In the genomic region with DNA sequence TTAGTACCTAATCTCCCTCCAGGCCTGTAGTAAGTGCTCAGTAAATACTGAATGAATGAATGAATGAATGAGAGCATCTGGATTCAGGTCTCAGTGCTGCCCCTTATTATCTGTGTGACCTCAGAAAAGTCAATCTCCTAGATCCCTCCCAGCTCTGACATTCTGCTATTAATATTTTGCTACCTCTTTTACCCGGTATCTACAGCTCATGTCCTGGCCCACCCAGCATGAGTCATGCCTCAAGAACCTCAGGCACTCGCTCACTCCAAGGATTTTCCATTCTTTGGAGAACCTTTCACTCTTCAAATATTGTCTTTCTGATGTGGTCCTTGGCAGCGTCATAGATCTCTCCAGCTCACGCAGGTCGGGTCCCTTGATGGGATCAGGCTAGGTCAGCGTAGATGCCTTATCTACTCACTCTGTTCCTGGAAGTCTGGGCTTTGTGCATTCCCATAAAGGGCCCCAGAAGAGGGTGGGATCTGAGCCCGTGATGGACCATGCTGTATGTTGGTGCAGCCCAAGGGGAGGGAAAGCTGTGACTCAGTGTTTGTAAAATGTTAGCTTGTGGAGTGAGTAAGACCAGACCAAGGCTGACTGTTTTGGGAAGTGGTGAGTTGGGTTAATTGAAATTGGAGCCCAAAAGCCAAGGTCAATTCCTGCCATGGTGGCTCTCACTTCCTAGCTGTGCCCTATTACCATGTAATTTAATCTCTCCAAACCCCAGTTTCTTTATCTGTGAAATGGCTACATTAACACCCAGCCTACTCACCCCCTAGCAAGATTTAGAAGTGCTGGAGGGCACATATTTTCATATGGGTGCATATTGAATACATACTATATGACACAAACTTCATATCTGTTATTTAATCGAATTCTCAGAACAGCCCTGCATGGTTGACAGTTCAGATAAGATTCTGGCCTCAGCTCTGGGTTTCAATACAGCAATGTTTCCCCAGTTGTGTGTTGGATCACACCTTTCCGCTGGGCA, we compare ENCODE assay signal across 11 cellular contexts.
DNase-seq lines count a peak whose midpoint lies in the region; ATAC-seq and TF ChIP-seq lines count a peak whose summit lies in the region.
"Had no signal": no experiment of that assay in that cellular context is flagged by ENCODE, and none has a peak within 500 bp of the region (broad histone marks: within the 10 kb centered on the region; RNA-seq: fewer than 3 reads in every experiment).

No MANE protein-coding gene starts in this region.

- no peaks in the 10 kb centered on the region for H3K9me3 Mint-ChIP-seq in activated CD4-positive, alpha-beta T cell treated with anti-CD3 and anti-CD28 coated beads, Interleukin-2, amount 10 ng/mL, durations not matched to agents 7 days and 5 days
- no peaks in the 10 kb centered on the region for H3K9me3 Mint-ChIP-seq in stimulated activated naive B cell treated with anti-CD40 and anti-IgM and Interleukin-4, amounts not matched to agents 10 μg/mL and 1 μg/mL and 100 μg/mL, for 72 hours

- DNase-seq in HuH-7.5 (ENCODE audit: low spot score) (peak; percentile 51), coronary artery (ENCODE audit: low spot score) (peak; percentile 92), lung microvascular endothelial cell (ENCODE audit: low read depth in 2 of 2) (peak; percentile 41 to 97)
- no peak for DNase-seq in activated CD4-positive, alpha-beta T cell treated with anti-CD3 and anti-CD28 coated beads, Interleukin-2, amount 10 ng/mL, durations not matched to agents 7 days and 5 days
- no peak for DNase-seq in stimulated activated naive B cell treated with anti-CD40 and anti-IgM and Interleukin-4, amounts not matched to agents 10 μg/mL and 1 μg/mL and 100 μg/mL, for 72 hours

- no peak overlapping the region for H3K4me3 Mint-ChIP-seq in activated CD4-positive, alpha-beta T cell treated with anti-CD3 and anti-CD28 coated beads, Interleukin-2, amount 10 ng/mL, durations not matched to agents 7 days and 5 days
- no peak overlapping the region for H3K4me3 Mint-ChIP-seq in stimulated activated naive B cell treated with anti-CD40 and anti-IgM and Interleukin-4, amounts not matched to agents 10 μg/mL and 1 μg/mL and 100 μg/mL, for 72 hours
- H3K4me3 Mint-ChIP-seq: activated naive CD4-positive, alpha-beta T cell treated with anti-CD3 and anti-CD28 coated beads, Interleukin-2, amount 50 U/mL, for 24 hours; B cell had no signal

- no peaks in the 10 kb centered on the region for H3K4me1 Mint-ChIP-seq in activated CD4-positive, alpha-beta T cell treated with anti-CD3 and anti-CD28 coated beads, Interleukin-2, amount 10 ng/mL, durations not matched to agents 7 days and 5 days
- no peaks in the 10 kb centered on the region for H3K4me1 Mint-ChIP-seq in stimulated activated naive B cell treated with anti-CD40 and anti-IgM and Interleukin-4, amounts not matched to agents 10 μg/mL and 1 μg/mL and 100 μg/mL, for 72 hours
- H3K4me1 Mint-ChIP-seq: activated naive CD4-positive, alpha-beta T cell treated with anti-CD3 and anti-CD28 coated beads, Interleukin-2, amount 50 U/mL, for 24 hours; B cell had no signal

- POLR2A ChIA-PET in activated CD4-positive, alpha-beta T cell treated with anti-CD3 and anti-CD28 coated beads, Interleukin-2, amount 10 ng/mL, durations not matched to agents 7 days and 5 days (lab: Charles Lee), result no interaction called here

- no peak overlapping the region for H3K27ac Mint-ChIP-seq in activated CD4-positive, alpha-beta T cell treated with anti-CD3 and anti-CD28 coated beads, Interleukin-2, amount 10 ng/mL, durations not matched to agents 7 days and 5 days
- no peak overlapping the region for H3K27ac Mint-ChIP-seq in stimulated activated naive B cell treated with anti-CD40 and anti-IgM and Interleukin-4, amounts not matched to agents 10 μg/mL and 1 μg/mL and 100 μg/mL, for 72 hours
- H3K27ac Mint-ChIP-seq: activated naive CD4-positive, alpha-beta T cell treated with anti-CD3 and anti-CD28 coated beads, Interleukin-2, amount 50 U/mL, for 24 hours; B cell had no signal

- H3K27me3 Mint-ChIP-seq in activated CD4-positive, alpha-beta T cell treated with anti-CD3 and anti-CD28 coated beads, Interleukin-2, amount 10 ng/mL, durations not matched to agents 7 days and 5 days, result peaks cover 15% of the 10 kb centered on the region
- peaks cover 29 to 33% of the 10 kb centered on the region in 2 donors for H3K27me3 Mint-ChIP-seq in stimulated activated naive B cell treated with anti-CD40 and anti-IgM and Interleukin-4, amounts not matched to agents 10 μg/mL and 1 μg/mL and 100 μg/mL, for 72 hours

- H3K36me3 Mint-ChIP-seq in activated CD4-positive, alpha-beta T cell treated with anti-CD3 and anti-CD28 coated beads, Interleukin-2, amount 10 ng/mL, durations not matched to agents 7 days and 5 days (ENCODE audit: low read depth), result no peaks in the 10 kb centered on the region
- H3K36me3 Mint-ChIP-seq in stimulated activated naive B cell treated with anti-CD40 and anti-IgM and Interleukin-4, amounts not matched to agents 10 μg/mL and 1 μg/mL and 100 μg/mL, for 72 hours, result no peaks in the 10 kb centered on the region
- H3K36me3 Mint-ChIP-seq: activated naive CD4-positive, alpha-beta T cell treated with anti-CD3 and anti-CD28 coated beads, Interleukin-2, amount 50 U/mL, for 24 hours had no signal

- CTCF ChIA-PET in activated CD4-positive, alpha-beta T cell treated with anti-CD3 and anti-CD28 coated beads, Interleukin-2, amount 10 ng/mL, durations not matched to agents 7 days and 5 days (lab: Charles Lee), result no interaction called here

- H3K4me3 ChIP-seq in coronary artery, result no peak overlapping the region

- TF ChIP-seq CTCF in 22Rv1 (IDR thresholded peaks at IDR 0.05) (no peak), coronary artery (IDR thresholded peaks at IDR 0.05) (no peak)

- H3K27ac ChIP-seq in 22Rv1, result peak overlapping the region; percentile 27; the same call in 1 of the 2 replicates
- H3K27ac ChIP-seq in coronary artery, result peak overlapping the region; percentile 60 to 82
- H3K27ac ChIP-seq: parathyroid adenoma had no signal

- no peak for ATAC-seq in HG03196 (IDR thresholded peaks at IDR 0.05; ENCODE audit: unreplicated experiment)
- no peak for ATAC-seq in GM21367 (IDR thresholded peaks at IDR 0.05; ENCODE audit: unreplicated experiment)
- ATAC-seq in stimulated activated naive B cell treated with anti-CD40 and anti-IgM and Interleukin-4, amounts not matched to agents 10 μg/mL and 1 μg/mL and 100 μg/mL, for 72 hours (replicated peaks), result no peak

Comparison
In these comparisons a context has a peak if more than half of its experiments do, and no peak if none do; other contexts are left out.
1. DNase-seq: peak in HuH-7.5 (single experiment), coronary artery (single experiment) and lung microvascular endothelial cell (2 of 2); none in activated CD4-positive, alpha-beta T cell treated with anti-CD3 and anti-CD28 coated beads, Interleukin-2, amount 10 ng/mL, durations not matched to agents 7 days and 5 days (single experiment) and stimulated activated naive B cell treated with anti-CD40 and anti-IgM and Interleukin-4, amounts not matched to agents 10 μg/mL and 1 μg/mL and 100 μg/mL, for 72 hours (single experiment).